16 cellular contexts compared by ENCODE assay signal in the genomic region with DNA sequence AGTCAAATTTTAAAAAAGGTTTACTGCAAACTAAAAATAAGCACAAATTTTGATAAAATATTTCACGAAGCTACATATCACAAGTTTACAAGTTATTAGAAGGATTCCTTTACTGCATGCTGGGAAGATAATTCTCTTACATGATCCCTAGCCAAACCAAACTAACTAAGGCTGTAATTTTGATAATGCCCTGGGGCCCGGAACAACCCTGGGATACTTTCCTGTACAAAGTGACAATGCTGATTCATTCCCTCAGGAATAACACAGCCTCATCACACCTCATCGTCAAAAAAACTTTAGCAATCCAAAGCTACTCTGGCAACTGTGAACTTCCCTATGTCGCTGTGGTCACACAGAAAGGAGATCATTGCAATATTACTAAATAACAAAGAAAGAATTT.
"Had no signal": no experiment of that assay in that cellular context is flagged by ENCODE, and none has a peak within 500 bp of the region (broad histone marks: within the 10 kb centered on the region; RNA-seq: fewer than 3 reads in every experiment).

No MANE protein-coding gene starts in this region.

- FAIRE-seq: islet of Langerhans had no signal

- H3K9me3 ChIP-seq: mucosa of descending colon, neutrophil, thyroid gland had no signal

- H3K27me3 ChIP-seq: neutrophil, thyroid gland had no signal

- H2AFZ ChIP-seq: parathyroid adenoma had no signal

- H3K27ac ChIP-seq: neutrophil, parathyroid adenoma, thyroid gland had no signal

- H3K79me2 ChIP-seq: parathyroid adenoma had no signal

- DNase-seq: activated CD4-positive, alpha-beta T cell treated with anti-CD3 and anti-CD28 coated beads for 36 hours; activated CD8-positive, alpha-beta memory T cell treated with anti-CD3 and anti-CD28 coated beads, Interleukin-2, amount 50 U/mL, for 48 hours; activated naive CD4-positive, alpha-beta T cell treated with Interleukin-2 at 50 U/mL for 16 hours; activated naive CD8-positive, alpha-beta T cell treated with anti-CD3 and anti-CD28 coated beads, Interleukin-2, amount 50 U/mL, for 24 hours; aorta; erythroblast; left colon; mammary epithelial cell; mucosa of descending colon; naive thymus-derived CD4-positive, alpha-beta T cell; stimulated activated naive B cell treated with anti-CD40 and anti-IgM and Interleukin-4, amounts not matched to agents 10 μg/mL and 1 μg/mL and 100 μg/mL, for 72 hours; T-helper 1 cell; thyroid gland had no signal

- H3K9ac ChIP-seq: parathyroid adenoma had no signal

- H3K4me3 ChIP-seq: mucosa of descending colon, thyroid gland had no signal

- H3K4me1 ChIP-seq: parathyroid adenoma had no signal

- H3K36me3 ChIP-seq: thyroid gland had no signal

- ATAC-seq: activated CD4-positive, alpha-beta T cell treated with anti-CD3 and anti-CD28 coated beads for 36 hours; activated naive CD8-positive, alpha-beta T cell treated with anti-CD3 and anti-CD28 coated beads, Interleukin-2, amount 50 U/mL, for 24 hours; left colon; mucosa of descending colon; naive thymus-derived CD4-positive, alpha-beta T cell; stimulated activated naive B cell treated with anti-CD40 and anti-IgM and Interleukin-4, amounts not matched to agents 10 μg/mL and 1 μg/mL and 100 μg/mL, for 72 hours had no signal
